ENCODE assay signal across 1 cellular context in the genomic region with DNA sequence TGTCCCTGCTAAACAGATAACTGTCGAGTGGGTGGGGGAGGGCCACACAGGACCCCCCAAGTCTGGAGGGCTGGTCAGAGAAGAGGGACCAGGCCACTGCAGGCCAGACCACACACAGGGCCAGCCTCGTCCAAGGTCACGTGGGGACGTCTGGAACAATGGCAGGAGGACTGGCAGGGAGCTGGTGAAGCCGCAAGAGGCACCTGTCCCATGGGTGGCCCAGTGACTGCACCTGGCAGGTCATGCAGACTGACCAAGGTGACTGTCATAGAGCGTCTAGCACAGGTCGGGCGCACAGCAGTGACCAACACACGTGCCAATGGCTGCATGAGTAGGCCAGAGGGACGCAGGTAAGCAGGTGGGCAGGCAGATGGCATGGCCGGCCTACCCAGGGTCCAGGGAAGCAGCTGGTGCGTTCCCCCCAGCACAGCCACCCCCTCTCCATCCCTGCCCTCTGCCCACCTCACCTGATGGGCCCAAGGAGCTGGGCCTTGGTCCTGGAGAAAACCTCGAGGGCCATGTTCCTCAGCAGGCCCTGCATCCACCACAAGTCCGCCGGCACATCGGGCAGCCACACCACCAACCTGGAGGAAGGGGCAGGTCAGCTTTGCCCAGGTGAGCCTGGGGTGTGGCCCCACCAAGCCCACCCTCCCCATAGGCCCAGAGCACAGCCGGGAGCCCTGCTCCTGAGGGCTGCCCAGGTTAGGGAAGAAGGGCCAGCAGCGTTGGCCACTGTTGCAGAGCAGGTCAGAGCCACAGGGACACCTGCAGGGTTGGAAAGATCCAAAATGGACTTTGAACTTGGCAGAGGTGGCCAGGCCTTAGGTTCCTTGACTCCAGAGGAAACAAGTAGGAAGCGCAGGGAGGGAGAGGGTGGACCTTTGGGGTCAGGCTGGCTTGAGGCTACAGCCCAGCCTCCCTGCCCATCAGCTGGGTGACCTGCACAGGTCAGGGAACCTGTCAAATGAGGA.
TF ChIP-seq lines count a peak whose summit lies in the region.

No MANE protein-coding gene starts in this region.

TF ChIP-seq in GM12878, 131 proteins besides CTCF, POLR2A, EP300 and RAD21:
- TF ChIP-seq, protein P1, sequence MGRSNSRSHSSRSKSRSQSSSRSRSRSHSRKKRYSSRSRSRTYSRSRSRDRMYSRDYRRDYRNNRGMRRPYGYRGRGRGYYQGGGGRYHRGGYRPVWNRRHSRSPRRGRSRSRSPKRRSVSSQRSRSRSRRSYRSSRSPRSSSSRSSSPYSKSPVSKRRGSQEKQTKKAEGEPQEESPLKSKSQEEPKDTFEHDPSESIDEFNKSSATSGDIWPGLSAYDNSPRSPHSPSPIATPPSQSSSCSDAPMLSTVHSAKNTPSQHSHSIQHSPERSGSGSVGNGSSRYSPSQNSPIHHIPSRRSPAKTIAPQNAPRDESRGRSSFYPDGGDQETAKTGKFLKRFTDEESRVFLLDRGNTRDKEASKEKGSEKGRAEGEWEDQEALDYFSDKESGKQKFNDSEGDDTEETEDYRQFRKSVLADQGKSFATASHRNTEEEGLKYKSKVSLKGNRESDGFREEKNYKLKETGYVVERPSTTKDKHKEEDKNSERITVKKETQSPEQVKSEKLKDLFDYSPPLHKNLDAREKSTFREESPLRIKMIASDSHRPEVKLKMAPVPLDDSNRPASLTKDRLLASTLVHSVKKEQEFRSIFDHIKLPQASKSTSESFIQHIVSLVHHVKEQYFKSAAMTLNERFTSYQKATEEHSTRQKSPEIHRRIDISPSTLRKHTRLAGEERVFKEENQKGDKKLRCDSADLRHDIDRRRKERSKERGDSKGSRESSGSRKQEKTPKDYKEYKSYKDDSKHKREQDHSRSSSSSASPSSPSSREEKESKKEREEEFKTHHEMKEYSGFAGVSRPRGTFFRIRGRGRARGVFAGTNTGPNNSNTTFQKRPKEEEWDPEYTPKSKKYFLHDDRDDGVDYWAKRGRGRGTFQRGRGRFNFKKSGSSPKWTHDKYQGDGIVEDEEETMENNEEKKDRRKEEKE (IDR thresholded peaks at IDR 0.05) = no peak
- TF ChIP-seq, protein P2, sequence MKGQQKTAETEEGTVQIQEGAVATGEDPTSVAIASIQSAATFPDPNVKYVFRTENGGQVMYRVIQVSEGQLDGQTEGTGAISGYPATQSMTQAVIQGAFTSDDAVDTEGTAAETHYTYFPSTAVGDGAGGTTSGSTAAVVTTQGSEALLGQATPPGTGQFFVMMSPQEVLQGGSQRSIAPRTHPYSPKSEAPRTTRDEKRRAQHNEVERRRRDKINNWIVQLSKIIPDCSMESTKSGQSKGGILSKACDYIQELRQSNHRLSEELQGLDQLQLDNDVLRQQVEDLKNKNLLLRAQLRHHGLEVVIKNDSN (IDR thresholded peaks at IDR 0.05; ENCODE audit: borderline replicate concordance, extremely low read length, insufficient read depth, low read depth, low read length) = peak; percentile 38
- TF ChIP-seq, protein P3, sequence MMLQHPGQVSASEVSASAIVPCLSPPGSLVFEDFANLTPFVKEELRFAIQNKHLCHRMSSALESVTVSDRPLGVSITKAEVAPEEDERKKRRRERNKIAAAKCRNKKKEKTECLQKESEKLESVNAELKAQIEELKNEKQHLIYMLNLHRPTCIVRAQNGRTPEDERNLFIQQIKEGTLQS (IDR thresholded peaks at IDR 0.05; ENCODE audit: borderline replicate concordance, extremely low read depth, low read depth, low read length) = no peak
